1 cellular context compared by ENCODE assay signal in the genomic region with DNA sequence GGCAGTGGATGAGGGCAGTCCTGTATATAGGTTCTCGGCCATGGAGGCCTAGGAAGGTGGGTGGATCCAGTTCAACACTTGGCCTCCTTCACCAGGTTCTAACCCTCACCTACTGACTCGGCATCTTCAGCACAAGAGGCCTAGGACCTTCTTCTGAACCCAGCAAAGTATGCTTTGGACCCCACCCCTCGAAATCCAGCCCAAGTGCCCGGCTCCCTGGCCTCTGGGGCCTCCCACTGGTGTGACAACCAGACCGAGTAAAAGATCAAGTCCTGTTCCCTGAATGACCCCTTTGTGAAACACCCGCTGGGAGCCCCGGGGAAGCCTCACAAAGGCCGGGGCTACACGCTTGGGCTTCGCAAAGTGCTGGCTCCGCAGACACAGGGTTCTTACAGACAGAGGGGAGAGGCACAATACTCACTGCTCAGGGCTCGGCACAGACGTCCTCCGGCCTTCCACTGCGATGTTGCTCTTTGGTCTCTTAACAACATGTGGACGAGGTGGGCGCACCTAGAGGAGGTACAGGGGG.
TF ChIP-seq lines count a peak whose summit lies in the region.

No MANE protein-coding gene starts in this region.

TF ChIP-seq in H1, 55 proteins besides CTCF, POLR2A, EP300 and RAD21:
- TF ChIP-seq, protein P1, sequence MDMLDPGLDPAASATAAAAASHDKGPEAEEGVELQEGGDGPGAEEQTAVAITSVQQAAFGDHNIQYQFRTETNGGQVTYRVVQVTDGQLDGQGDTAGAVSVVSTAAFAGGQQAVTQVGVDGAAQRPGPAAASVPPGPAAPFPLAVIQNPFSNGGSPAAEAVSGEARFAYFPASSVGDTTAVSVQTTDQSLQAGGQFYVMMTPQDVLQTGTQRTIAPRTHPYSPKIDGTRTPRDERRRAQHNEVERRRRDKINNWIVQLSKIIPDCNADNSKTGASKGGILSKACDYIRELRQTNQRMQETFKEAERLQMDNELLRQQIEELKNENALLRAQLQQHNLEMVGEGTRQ (IDR thresholded peaks at IDR 0.05; ENCODE audit: low read length): no peak
- TF ChIP-seq BACH1 (IDR thresholded peaks at IDR 0.05; ENCODE audit: low read length) (no peak), CREB1 (IDR thresholded peaks at IDR 0.05) (no peak), TBP (IDR thresholded peaks at IDR 0.05; ENCODE audit: low read depth, low read length) (no peak), TCF12 (IDR thresholded peaks at IDR 0.05; ENCODE audit: low read depth, low read length) (no peak), SIN3A (conservative IDR thresholded peaks at IDR 0.05 in 1 of 2, IDR thresholded peaks at IDR 0.05 in 1 of 2; ENCODE audit: low read depth in 1 of 2, low read length in 2 of 2) (no peak)
TF ChIP-seq in H1: peak in this region for 0.
